In the genomic region with DNA sequence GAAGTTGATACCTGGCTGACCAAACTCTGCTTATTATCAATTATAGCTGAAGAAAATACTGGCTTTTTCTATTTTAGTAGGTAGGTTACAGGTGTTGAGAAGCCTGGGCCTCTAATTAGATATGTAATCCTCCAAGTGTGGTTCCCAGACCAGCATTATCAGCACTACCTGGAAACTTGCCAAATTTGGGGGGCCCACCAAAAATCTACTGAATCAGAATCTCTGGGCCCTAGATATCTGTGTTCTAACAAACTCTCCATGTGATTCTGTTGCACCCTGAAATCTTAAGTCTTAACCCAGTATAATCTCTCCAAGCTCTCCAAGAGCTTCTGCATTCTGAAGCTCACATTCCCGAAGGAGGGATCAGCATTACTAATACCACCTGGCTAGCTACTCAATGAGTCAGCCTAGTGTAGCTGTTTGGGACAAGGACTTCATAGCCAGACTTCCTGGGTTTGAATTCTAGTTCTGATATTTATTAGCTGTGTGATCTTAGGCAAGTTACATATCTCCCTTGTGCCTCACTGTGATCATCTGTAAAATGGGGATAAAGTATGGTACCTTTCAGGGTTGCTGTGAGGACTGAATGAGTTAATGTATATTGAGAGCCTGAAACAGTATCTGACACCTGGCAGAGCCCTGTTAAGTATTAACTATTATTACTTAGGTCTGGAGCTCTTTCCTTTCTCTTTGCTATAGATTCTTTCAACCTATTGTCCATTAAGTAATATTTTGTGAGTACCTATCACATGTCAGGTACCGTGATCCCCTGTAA, we compare ENCODE assay signal across 11 cellular contexts. TPM values are rescaled to one million over a fixed set of nuclear protein-coding genes. Genes with fewer than 3 reads are reported as not detected.
A peak's percentile ranks its signal among the peaks of the same experiment; 100 is the strongest.
DNase-seq lines count a peak whose midpoint lies in the region; ATAC-seq lines count a peak whose summit lies in the region.
"Had no signal": no experiment of that assay in that cellular context is flagged by ENCODE, and none has a peak within 500 bp of the region (broad histone marks: within the 10 kb centered on the region; RNA-seq: fewer than 3 reads in every experiment).

No MANE protein-coding gene starts in this region.

- H3K9ac ChIP-seq in HUES48 (ENCODE audit: low read depth, low read length) (no peak overlapping the region), Karpas-422 (ENCODE audit: low read length) (no peak overlapping the region)
- H3K9ac ChIP-seq: BLaER1 treated with 17β-estradiol and CSF1 and Interleukin-3, amounts not matched to agents 10 nM and 100 nM had no signal

- H3K4me1 ChIP-seq in HUES48 (ENCODE audit: control insufficient read depth, insufficient read depth, low read length) (peaks cover 5% of the 10 kb centered on the region), Karpas-422 (ENCODE audit: low read length) (no peaks in the 10 kb centered on the region)

- intact Hi-C loops in dendritic cell treated with granulocyte-macrophage colony-stimulating factor and Interleukin-4, amounts not matched to agents 40 ng/mL and 50 ng/mL, for 4 days (cut with micrococcal nuclease): no loop called here

- no peak overlapping the region for H2AFZ ChIP-seq in Karpas-422 (ENCODE audit: low read length)

- H3K9me3 Mint-ChIP-seq in activated T-cell treated with anti-CD3 and anti-CD28 coated beads, Interleukin-2, amount 50 U/mL, for 72 hours: no peaks in the 10 kb centered on the region
- no peaks in the 10 kb centered on the region for H3K9me3 Mint-ChIP-seq in dendritic cell treated with granulocyte-macrophage colony-stimulating factor and Interleukin-4, amounts not matched to agents 40 ng/mL and 50 ng/mL, for 4 days
- H3K9me3 Mint-ChIP-seq: neural crest cell had no signal

- H3K4me2 ChIP-seq in Karpas-422 (ENCODE audit: low read depth, low read length, poor library complexity, severe bottlenecking): no peak overlapping the region

- peak overlapping the region; percentile 83 for H3K27ac Mint-ChIP-seq in activated T-cell treated with anti-CD3 and anti-CD28 coated beads, Interleukin-2, amount 50 U/mL, for 72 hours
- H3K27ac Mint-ChIP-seq in dendritic cell treated with granulocyte-macrophage colony-stimulating factor and Interleukin-4, amounts not matched to agents 40 ng/mL and 50 ng/mL, for 4 days: peak overlapping the region; percentile 69

- H3K36me3 ChIP-seq in HUES48 (ENCODE audit: control insufficient read depth, insufficient read depth, low read length) (no peaks in the 10 kb centered on the region), Karpas-422 (ENCODE audit: insufficient read depth, low read length) (no peaks in the 10 kb centered on the region)

- H3K4me3 ChIP-seq in HUES48 (ENCODE audit: low read depth, low read length) (no peak overlapping the region), Karpas-422 (ENCODE audit: low read length) (no peak overlapping the region)
- H3K4me3 ChIP-seq: BLaER1 treated with 17β-estradiol and CSF1 and Interleukin-3, amounts not matched to agents 10 nM and 100 nM had no signal

- H3K27me3 ChIP-seq in HUES48 (ENCODE audit: control insufficient read depth, insufficient read depth, low read length) (0 out of 2 replicates have a peak, but pooled peaks cover 3% of the 10 kb centered on the region), Karpas-422 (ENCODE audit: low read length) (no peaks in the 10 kb centered on the region)
- H3K27me3 ChIP-seq: BLaER1 treated with 17β-estradiol and CSF1 and Interleukin-3, amounts not matched to agents 10 nM and 100 nM had no signal

- no peaks in the 10 kb centered on the region for H4K20me1 ChIP-seq in Karpas-422 (ENCODE audit: insufficient read depth, low read depth, low read length)
- H4K20me1 ChIP-seq: BLaER1 treated with 17β-estradiol and CSF1 and Interleukin-3, amounts not matched to agents 10 nM and 100 nM had no signal

- H3K79me2 ChIP-seq in Karpas-422 (ENCODE audit: low read length): no peaks in the 10 kb centered on the region

- DNase-seq in activated T-cell treated with anti-CD3 and anti-CD28 coated beads, Interleukin-2, amount 50 U/mL, for 72 hours: no peak
- no peak for DNase-seq in activated T-cell treated with anti-CD3 and anti-CD28 coated beads, Interleukin-2, amount 50 U/mL, for 48 hours
- DNase-seq in stromal cell of bone marrow (ENCODE audit: low read depth) (peak; percentile 18), Karpas-422 (no peak)
- no peak for DNase-seq in stimulated activated CD4-positive, alpha-beta T cell treated with anti-CD3 and anti-CD28 coated beads, Interleukin-2, amount 100 ng/mL, for 24 hours
- DNase-seq: activated CD4-positive, alpha-beta T cell treated with anti-CD3 and anti-CD28 coated beads for 4 hours had no signal

- peaks cover 23 to 40% of the 10 kb centered on the region in 2 donors for H3K36me3 Mint-ChIP-seq in activated T-cell treated with anti-CD3 and anti-CD28 coated beads, Interleukin-2, amount 50 U/mL, for 72 hours (ENCODE audit: insufficient read depth in 2 of 2)
- H3K36me3 Mint-ChIP-seq in dendritic cell treated with granulocyte-macrophage colony-stimulating factor and Interleukin-4, amounts not matched to agents 40 ng/mL and 50 ng/mL, for 4 days (ENCODE audit: low read depth): peaks cover 35% of the 10 kb centered on the region

- H3K27ac ChIP-seq in HUES48 (ENCODE audit: low read depth, low read length) (peak overlapping the region; percentile 52), Karpas-422 (ENCODE audit: low read length) (no peak overlapping the region)

- no peaks in the 10 kb centered on the region for H3K9me2 ChIP-seq in Karpas-422 (replicated peaks; ENCODE audit: insufficient read depth, low read length)

- peaks cover 73% of the 10 kb centered on the region for H3K4me1 Mint-ChIP-seq in activated T-cell treated with anti-CD3 and anti-CD28 coated beads, Interleukin-2, amount 50 U/mL, for 72 hours (ENCODE audit: low read depth)
- peaks cover 50% of the 10 kb centered on the region for H3K4me1 Mint-ChIP-seq in dendritic cell treated with granulocyte-macrophage colony-stimulating factor and Interleukin-4, amounts not matched to agents 40 ng/mL and 50 ng/mL, for 4 days (ENCODE audit: low read depth)
- H3K4me1 Mint-ChIP-seq: neural crest cell had no signal

- ATAC-seq in activated T-cell treated with anti-CD3 and anti-CD28 coated beads, Interleukin-2, amount 50 U/mL, for 72 hours (replicated peaks in 1 of 2): no peak
- no peak for ATAC-seq in GM21737 (IDR thresholded peaks at IDR 0.05; ENCODE audit: unreplicated experiment)

- H3K4me3 Mint-ChIP-seq in activated T-cell treated with anti-CD3 and anti-CD28 coated beads, Interleukin-2, amount 50 U/mL, for 72 hours: peak overlapping the region; percentile 6 to 44
- H3K4me3 Mint-ChIP-seq in dendritic cell treated with granulocyte-macrophage colony-stimulating factor and Interleukin-4, amounts not matched to agents 40 ng/mL and 50 ng/mL, for 4 days: no peak overlapping the region
- H3K4me3 Mint-ChIP-seq: neural crest cell had no signal

- no peaks in the 10 kb centered on the region for H3K27me3 Mint-ChIP-seq in activated T-cell treated with anti-CD3 and anti-CD28 coated beads, Interleukin-2, amount 50 U/mL, for 72 hours (ENCODE audit: low read depth)
- H3K27me3 Mint-ChIP-seq in dendritic cell treated with granulocyte-macrophage colony-stimulating factor and Interleukin-4, amounts not matched to agents 40 ng/mL and 50 ng/mL, for 4 days: no peaks in the 10 kb centered on the region

- H3K9me3 ChIP-seq in HUES48 (ENCODE audit: control insufficient read depth, insufficient read depth, low read length) (no peaks in the 10 kb centered on the region), Karpas-422 (ENCODE audit: low read length) (no peaks in the 10 kb centered on the region)
- H3K9me3 ChIP-seq: BLaER1 treated with 17β-estradiol and CSF1 and Interleukin-3, amounts not matched to agents 10 nM and 100 nM had no signal

RNA-seq across cellular contexts. Expression of a gene that starts 12.5 kb away (rescaled TPM):
- 100 to 1,000 TPM; 108 to 114 TPM for total RNA-seq in activated T-cell treated with anti-CD3 and anti-CD28 coated beads, Interleukin-2, amount 50 U/mL, for 72 hours
- total RNA-seq in Karpas-422 (2014; rRNA removed; shearing (Covaris generic); ENCODE audit: low replicate concordance): not detected in 2 replicates

Comparison
In these comparisons a context has a peak if more than half of its experiments do, and no peak if none do; other contexts are left out.
1. RNA of a gene that starts 12.5 kb away (total RNA-seq): 108 to 114 TPM in activated T-cell treated with anti-CD3 and anti-CD28 coated beads, Interleukin-2, amount 50 U/mL, for 72 hours; not detected in Karpas-422; every median in the first group is over 100 times any median in the second.